Comparison of ENCODE assay signal across 18 cellular contexts in the genomic region with DNA sequence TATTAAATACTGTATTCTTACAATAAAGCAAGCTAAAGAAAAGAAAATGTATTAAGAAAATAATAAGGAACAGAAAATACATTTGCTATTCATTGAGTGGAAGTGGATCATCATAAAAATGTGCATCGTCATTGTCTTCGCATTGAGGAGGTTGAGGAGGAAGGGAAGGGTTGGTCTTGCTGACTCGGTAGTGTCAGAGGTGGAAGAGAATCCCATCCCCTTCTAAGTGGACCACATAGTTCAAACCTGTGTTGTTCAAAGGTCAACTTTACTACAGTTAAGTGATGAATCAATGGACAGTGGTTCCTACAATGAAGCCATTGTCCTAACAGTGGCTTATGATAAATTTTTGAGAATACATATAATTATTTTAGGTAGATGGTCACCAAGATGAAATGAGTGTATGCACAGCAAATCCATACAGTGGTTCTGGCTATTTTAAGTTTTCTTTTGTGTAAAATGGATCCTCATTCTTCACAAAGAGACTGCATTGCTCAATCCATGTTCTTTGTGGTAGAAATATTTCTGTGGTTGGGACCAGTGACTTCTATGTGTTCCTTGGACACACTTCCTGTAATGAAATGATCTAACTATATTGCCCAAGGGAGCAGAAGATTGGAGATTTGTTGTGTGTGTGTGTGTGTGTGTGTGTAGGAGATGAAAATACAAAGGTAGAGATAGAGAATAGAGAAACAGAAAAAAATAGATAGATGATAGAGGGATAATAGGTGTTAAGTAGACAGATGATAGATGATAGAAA.
DNase-seq lines count a peak whose midpoint lies in the region; ATAC-seq, FAIRE-seq and TF ChIP-seq lines count a peak whose summit lies in the region.
"Had no signal": no experiment of that assay in that cellular context is flagged by ENCODE, and none has a peak within 500 bp of the region (broad histone marks: within the 10 kb centered on the region; RNA-seq: fewer than 3 reads in every experiment).

No MANE protein-coding gene starts in this region.

- H4K20me1 ChIP-seq in fibroblast of lung (ENCODE audit: control insufficient read depth, extremely low read depth, insufficient read depth, low read length), result no peaks in the 10 kb centered on the region

- FAIRE-seq in RCC 7860 (lab: Jason Lieb, UNC), result peak; percentile 92
- no peak for FAIRE-seq in pancreas (lab: Jason Lieb, UNC)
- FAIRE-seq: colon had no signal

- H2AFZ ChIP-seq in fibroblast of lung (ENCODE audit: low read length), result no peak overlapping the region

- H3K4me3 ChIP-seq in right cardiac atrium (ENCODE audit: low read length), result no peak overlapping the region
- no peak overlapping the region for H3K4me3 ChIP-seq in fibroblast of lung (replicated peaks in 1 of 4; ENCODE audit: control extremely low read depth in 1 of 4, insufficient read depth in 1 of 4, low read depth in 3 of 4, low read length in 4 of 4)
- H3K4me3 ChIP-seq in upper lobe of right lung, result no peak overlapping the region
- no peak overlapping the region for H3K4me3 ChIP-seq in pancreas
- H3K4me3 ChIP-seq: right atrium auricular region had no signal

- DNase-seq in left ventricle myocardium superior (no peak), right cardiac atrium (no peak), RCC 7860 (ENCODE audit: low spot score) (peak; percentile 89), fibroblast of lung (ENCODE audit: low read depth in 2 of 2) (peak in 1 of 2 donors; percentile 86), upper lobe of right lung (no peak), pancreas (no peak), activated gamma-delta T cell (lab: John Stamatoyannopoulos, UW) (no peak)
- DNase-seq in activated CD8-positive, alpha-beta memory T cell treated with anti-CD3 and anti-CD28 coated beads, Interleukin-2, amount 50 U/mL, for 48 hours, result no peak
- DNase-seq: activated CD4-positive, alpha-beta T cell treated with anti-CD3 and anti-CD28 coated beads, Interleukin-2, amount 50 U/mL, for 48 hours; CD8-positive, alpha-beta memory T cell; DND-41; NCI-H2081; NCI-H524; stimulated activated naive CD8-positive, alpha-beta T cell treated with anti-CD3 and anti-CD28 coated beads, Interleukin-15, Interleukin-2, amounts not matched to agents 100 U/mL and 50 U/mL, for 24 hours had no signal

- H3K4me1 ChIP-seq in right cardiac atrium (ENCODE audit: control insufficient read depth, insufficient read depth, low read length) (no peaks in the 10 kb centered on the region), fibroblast of lung (ENCODE audit: control insufficient read depth, extremely low read depth, insufficient read depth, low read length) (peaks cover 4% of the 10 kb centered on the region), upper lobe of right lung (no peaks in the 10 kb centered on the region), pancreas (no peaks in the 10 kb centered on the region)
- H3K4me1 ChIP-seq: right atrium auricular region had no signal

- H3K36me3 ChIP-seq in fibroblast of lung (ENCODE audit: control insufficient read depth, insufficient read depth, low read length) (no peaks in the 10 kb centered on the region), upper lobe of right lung (no peaks in the 10 kb centered on the region), pancreas (no peaks in the 10 kb centered on the region)
- H3K36me3 ChIP-seq: right atrium auricular region had no signal

- whole genome bisulfite sequencing in right cardiac atrium, result 85% methylated on average over 3 of the region's 3 CpGs
- 92% methylated on average over 3 of the region's 3 CpGs; no CpG with 5 or more reads in 1 of the 2 donors for WGBS in pancreas, 2 donors

- H3K9me3 ChIP-seq in right cardiac atrium (ENCODE audit: control insufficient read depth, low read length), result no peaks in the 10 kb centered on the region
- no peaks in the 10 kb centered on the region for H3K9me3 ChIP-seq in fibroblast of lung (ENCODE audit: control insufficient read depth, insufficient read depth, low read depth, low read length)
- no peaks in the 10 kb centered on the region for H3K9me3 ChIP-seq in upper lobe of right lung
- no peaks in the 10 kb centered on the region for H3K9me3 ChIP-seq in pancreas
- H3K9me3 ChIP-seq: right atrium auricular region had no signal

- no peaks in the 10 kb centered on the region for H3K79me2 ChIP-seq in fibroblast of lung (ENCODE audit: control insufficient read depth, insufficient read depth, low read length)

- H3K27me3 ChIP-seq in right cardiac atrium (ENCODE audit: control insufficient read depth, insufficient read depth), result no peaks in the 10 kb centered on the region
- H3K27me3 ChIP-seq in fibroblast of lung (ENCODE audit: control insufficient read depth, insufficient read depth, low read length), result no peaks in the 10 kb centered on the region
- H3K27me3 ChIP-seq in upper lobe of right lung, result no peaks in the 10 kb centered on the region
- no peaks in the 10 kb centered on the region for H3K27me3 ChIP-seq in pancreas
- H3K27me3 ChIP-seq: right atrium auricular region had no signal

- intact Hi-C loops in left ventricle myocardium superior (cut with micrococcal nuclease) (no loop called here), right cardiac atrium (cut with DNase I) (no loop called here), upper lobe of right lung (cut with DNase I) (no loop called here), pancreas (cut with DNase I) (no loop called here)

- H3K4me2 ChIP-seq in fibroblast of lung (ENCODE audit: extremely low read depth, insufficient read depth, low read length), result no peak overlapping the region

- no peak overlapping the region for H3K9ac ChIP-seq in fibroblast of lung (ENCODE audit: insufficient read depth, low read length)

- H3K27ac ChIP-seq in right cardiac atrium (ENCODE audit: low read length), result no peak overlapping the region
- peak overlapping the region; percentile 69 for H3K27ac ChIP-seq in fibroblast of lung (ENCODE audit: insufficient read depth, low read length)
- H3K27ac ChIP-seq in upper lobe of right lung, result no peak overlapping the region
- no peak overlapping the region for H3K27ac ChIP-seq in pancreas
- H3K27ac ChIP-seq: right atrium auricular region had no signal

- no peak for TF ChIP-seq CTCF in fibroblast of lung (conservative IDR thresholded peaks at IDR 0.05 in 1 of 2, IDR thresholded peaks at IDR 0.05 in 1 of 2; ENCODE audit: low read depth in 1 of 2, low read length in 2 of 2)
- no peak for TF ChIP-seq CTCF in upper lobe of right lung (IDR thresholded peaks at IDR 0.05)
- no peak for TF ChIP-seq CTCF in pancreas (IDR thresholded peaks at IDR 0.05)

- ATAC-seq in left ventricle myocardium superior, result peak; percentile 24
- ATAC-seq in right cardiac atrium, result no peak
- ATAC-seq in upper lobe of right lung, result peak; percentile 35
- ATAC-seq in pancreas, result no peak
- ATAC-seq: left lobe of liver; Right ventricle myocardium inferior; stimulated activated naive CD8-positive, alpha-beta T cell treated with anti-CD3 and anti-CD28 coated beads, Interleukin-15, Interleukin-2, amounts not matched to agents 100 U/mL and 50 U/mL, for 24 hours had no signal

Comparison
In these comparisons a context has a peak if more than half of its experiments do, and no peak if none do; other contexts are left out.
1. ATAC-seq: peak in left ventricle myocardium superior (single experiment) and upper lobe of right lung (single experiment); none in right cardiac atrium (0 of 2) and pancreas (0 of 4).